ENCODE assay signal across 23 cellular contexts in genomic region chr2:2059199-2059598, GRCh38.
"Had no signal": no experiment of that assay in that cellular context is flagged by ENCODE, and none has a peak within 500 bp of the region (broad histone marks: within the 10 kb centered on the region; RNA-seq: fewer than 3 reads in every experiment).

No MANE protein-coding gene starts in this region.

- H3K9me3 ChIP-seq: colonic mucosa, esophagus muscularis mucosa, esophagus squamous epithelium, gastrocnemius medialis, gastroesophageal sphincter, heart left ventricle had no signal

- H3K4me3 ChIP-seq: colonic mucosa, coronary artery, dorsolateral prefrontal cortex, esophagus muscularis mucosa, esophagus squamous epithelium, gastrocnemius medialis, gastroesophageal sphincter, heart left ventricle, heart right ventricle had no signal

- H3K9me3 Mint-ChIP-seq: endodermal cell had no signal

- H3K4me1 ChIP-seq: colonic mucosa, foreskin keratinocyte, gastroesophageal sphincter had no signal

- H3K27ac ChIP-seq: colonic mucosa, coronary artery, dorsolateral prefrontal cortex, epithelial cell of prostate, esophagus muscularis mucosa, esophagus squamous epithelium, foreskin keratinocyte, gastrocnemius medialis, gastroesophageal sphincter, heart right ventricle had no signal

- H3K27me3 ChIP-seq: colonic mucosa, dorsolateral prefrontal cortex, esophagus squamous epithelium, foreskin keratinocyte, gastrocnemius medialis had no signal

- H3K27me3 Mint-ChIP-seq: dendritic cell treated with granulocyte-macrophage colony-stimulating factor and Interleukin-4, amounts not matched to agents 40 ng/mL and 50 ng/mL, for 4 days; effector memory CD8-positive, alpha-beta T cell had no signal

- H3K4me3 Mint-ChIP-seq: dendritic cell treated with granulocyte-macrophage colony-stimulating factor and Interleukin-4, amounts not matched to agents 40 ng/mL and 50 ng/mL, for 4 days; effector memory CD8-positive, alpha-beta T cell; endodermal cell had no signal

- DNase-seq: colonic mucosa; cortex of kidney; dermis blood vessel endothelial cell; dorsolateral prefrontal cortex; effector CD4-positive, alpha-beta T cell; effector CD8-positive, alpha-beta T cell; effector memory CD8-positive, alpha-beta T cell; endodermal cell; erythroblast; esophagus squamous epithelium; foreskin fibroblast; foreskin keratinocyte; foreskin melanocyte; gastrocnemius medialis; glutamatergic neuron; head of caudate nucleus; heart left ventricle; heart right ventricle had no signal

- H3K4me1 Mint-ChIP-seq: endodermal cell had no signal

- H3K36me3 ChIP-seq: colonic mucosa, esophagus muscularis mucosa, esophagus squamous epithelium, gastrocnemius medialis, gastroesophageal sphincter, heart left ventricle, heart right ventricle had no signal

- H3K27ac Mint-ChIP-seq: dendritic cell treated with granulocyte-macrophage colony-stimulating factor and Interleukin-4, amounts not matched to agents 40 ng/mL and 50 ng/mL, for 4 days; effector memory CD8-positive, alpha-beta T cell; endodermal cell had no signal
